1 cellular context compared by ENCODE assay signal in genomic region chr11:36469881-36470802, GRCh38.
TF ChIP-seq lines count a peak whose summit lies in the region.

No MANE protein-coding gene starts in this region.

TF ChIP-seq in IMR-90, 13 proteins besides CTCF, POLR2A, EP300 and RAD21:
- no peak for TF ChIP-seq ELK1 (IDR thresholded peaks at IDR 0.05; ENCODE audit: borderline replicate concordance, low read depth, low read length)
- no peak for TF ChIP-seq CHD1 (IDR thresholded peaks at IDR 0.05; ENCODE audit: low read depth, low read length)
- no peak for TF ChIP-seq SMC3 (IDR thresholded peaks at IDR 0.05; ENCODE audit: low read depth, low read length)
- no peak for TF ChIP-seq BHLHE40 (IDR thresholded peaks at IDR 0.05; ENCODE audit: low read depth, low read length)
- TF ChIP-seq RFX5 (IDR thresholded peaks at IDR 0.05; ENCODE audit: low read depth, low read length) = no peak
- TF ChIP-seq MXI1 (IDR thresholded peaks at IDR 0.05; ENCODE audit: borderline replicate concordance, low read depth, low read length) = no peak
- TF ChIP-seq NFE2L2 (IDR thresholded peaks at IDR 0.05; ENCODE audit: low read depth, low read length) = no peak
- TF ChIP-seq RCOR1 (IDR thresholded peaks at IDR 0.05; ENCODE audit: insufficient replicate concordance, low read length) = no peak
- no peak for TF ChIP-seq FOS (IDR thresholded peaks at IDR 0.05; ENCODE audit: low read depth, low read length)
